23 cellular contexts compared by ENCODE assay signal in the genomic region with DNA sequence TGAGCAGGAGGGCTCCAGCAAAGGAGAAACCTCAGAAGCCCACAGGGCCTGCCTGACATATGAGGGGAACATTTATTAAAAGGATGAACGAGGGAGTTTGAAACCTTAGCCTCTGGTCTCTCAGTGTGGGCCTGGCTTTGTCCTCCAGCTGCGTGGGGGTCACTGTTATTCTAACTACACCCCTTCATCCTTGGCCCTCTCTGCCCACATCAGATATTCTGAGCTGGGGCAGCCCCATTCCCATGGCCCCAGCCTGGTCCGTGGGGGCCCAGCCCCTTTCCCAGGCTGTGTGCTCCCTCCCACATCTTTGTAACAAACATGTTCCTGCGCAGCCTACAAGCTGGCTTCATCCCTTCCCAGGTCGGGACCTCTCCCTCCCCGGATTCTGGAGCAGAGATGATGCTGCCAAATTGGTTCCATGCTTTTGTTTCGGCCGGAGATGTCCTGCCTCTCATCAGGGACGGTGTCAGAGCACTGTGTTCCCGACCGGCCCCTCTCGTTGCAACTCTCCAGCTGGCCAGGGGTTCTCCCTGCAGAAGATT. TPM values are rescaled to one million over a fixed set of nuclear protein-coding genes. Genes with fewer than 3 reads are reported as not detected.
DNase-seq lines count a peak whose midpoint lies in the region; ATAC-seq and TF ChIP-seq lines count a peak whose summit lies in the region.
"Had no signal": no experiment of that assay in that cellular context is flagged by ENCODE, and none has a peak within 500 bp of the region (broad histone marks: within the 10 kb centered on the region; RNA-seq: fewer than 3 reads in every experiment).

No MANE protein-coding gene starts in this region.

- CTCF ChIA-PET in mammary epithelial cell (lab: Charles Lee; ENCODE audit: low non-redundant PET): no interaction called here

- no peak overlapping the region for H3K4me3 ChIP-seq in breast epithelium
- H3K4me3 ChIP-seq in mammary epithelial cell (replicated peaks in 1 of 3; ENCODE audit: insufficient read depth in 1 of 3, low read depth in 2 of 3, low read length in 3 of 3): no peak overlapping the region
- no peak overlapping the region for H3K4me3 ChIP-seq in prostate gland
- no peak overlapping the region for H3K4me3 ChIP-seq in uterus
- H3K4me3 ChIP-seq: tibial artery had no signal

- TF ChIP-seq CTCF in breast epithelium (IDR thresholded peaks at IDR 0.05): no peak
- no peak for TF ChIP-seq CTCF in mammary epithelial cell (conservative IDR thresholded peaks at IDR 0.05 in 1 of 2, IDR thresholded peaks at IDR 0.05 in 1 of 2; ENCODE audit: extremely low read depth in 1 of 2, insufficient read depth in 1 of 2, low read depth in 1 of 2, low read length in 2 of 2)
- TF ChIP-seq CTCF in prostate gland (IDR thresholded peaks at IDR 0.05): no peak
- TF ChIP-seq CTCF in uterus (IDR thresholded peaks at IDR 0.05): no peak
- no peak for TF ChIP-seq CTCF in GM13976 (IDR thresholded peaks at IDR 0.05; ENCODE audit: borderline replicate concordance, control extremely low read depth, extremely low read depth, insufficient read depth, missing control alignments)

- intact Hi-C loops in breast epithelium (cut with DNase I; ENCODE audit: low total_unique reads): no loop called here
- intact Hi-C loops in mammary epithelial cell (cut with micrococcal nuclease): no loop called here
- intact Hi-C loops in left ventricle myocardium superior (cut with micrococcal nuclease): no loop called here
- intact Hi-C loops in prostate gland (cut with DNase I): no loop called here
- intact Hi-C loops in uterus (cut with DNase I; ENCODE audit: low total_unique reads): no loop called here

- no peak overlapping the region for H2AFZ ChIP-seq in mammary epithelial cell (ENCODE audit: low read depth, low read length)

- in situ Hi-C loops in mammary epithelial cell (cut with MboI; ENCODE audit: low sequenced_read_pairs in 2 of 2): no loop called here
- in situ Hi-C loops in GM13976 (cut with MboI; ENCODE audit: low sequenced_read_pairs, unreplicated experiment): no loop called here

- no peaks in the 10 kb centered on the region for H3K36me3 ChIP-seq in breast epithelium
- no peaks in the 10 kb centered on the region for H3K36me3 ChIP-seq in mammary epithelial cell (ENCODE audit: insufficient read depth, low read length)
- no peaks in the 10 kb centered on the region for H3K36me3 ChIP-seq in prostate gland
- no peaks in the 10 kb centered on the region for H3K36me3 ChIP-seq in uterus
- H3K36me3 ChIP-seq: tibial artery had no signal

- dilution Hi-C loops in mammary epithelial cell (cut with HindIII; ENCODE audit: low sequenced_read_pairs): no loop called here

- DNase-seq in breast epithelium (ENCODE audit: low spot score in 2 of 2) (no peak), mammary epithelial cell (no peak), left ventricle myocardium superior (peak; percentile 59), prostate gland (ENCODE audit: low spot score) (no peak), uterus (peak; percentile 82 to 83), GM13976 (ENCODE audit: low spot score) (no peak)
- DNase-seq: 8988T; activated T-cell treated with anti-CD3 and anti-CD28 coated beads, Interleukin-2, amount 50 U/mL, for 72 hours; anterior cingulate cortex; Caco-2; cerebellar nuclear complex; effector memory CD4-positive, alpha-beta T cell; NCI-H1105; NCI-H2171; stimulated activated CD4-positive, alpha-beta T cell treated with anti-CD3 and anti-CD28 coated beads, Interleukin-15, amount 100 ng/mL, for 24 hours; SW 1271; tibial artery had no signal

- 39% methylated on average over 4 of the region's 12 CpGs for WGBS in mammary epithelial cell (ENCODE audit: low coverage, missing lambda C conversion rate)
- WGBS in prostate gland: 49% methylated on average over 12 of the region's 12 CpGs

- no peaks in the 10 kb centered on the region for H4K20me1 ChIP-seq in mammary epithelial cell (ENCODE audit: insufficient read depth, low read length)

- H3K79me2 ChIP-seq in mammary epithelial cell (ENCODE audit: insufficient read depth, low read length): no peaks in the 10 kb centered on the region

- H3K27ac ChIP-seq in breast epithelium (peak overlapping the region; percentile 14 to 65), mammary epithelial cell (ENCODE audit: insufficient read depth, low read depth, low read length) (no peak overlapping the region), prostate gland (peak overlapping the region; percentile 42 to 58), uterus (peak overlapping the region; percentile 85 to 89)
- H3K27ac ChIP-seq: tibial artery had no signal

- no peak overlapping the region for H3K4me2 ChIP-seq in mammary epithelial cell (ENCODE audit: insufficient read depth, low read depth, low read length)

- H3K9ac ChIP-seq in mammary epithelial cell (ENCODE audit: insufficient read depth, low read length): no peak overlapping the region

- ATAC-seq in left ventricle myocardium superior (peak; percentile 22), GM18868 (IDR thresholded peaks at IDR 0.05; ENCODE audit: unreplicated experiment) (no peak), HG03457 (IDR thresholded peaks at IDR 0.05; ENCODE audit: unreplicated experiment) (no peak)
- ATAC-seq: activated T-cell treated with anti-CD3 and anti-CD28 coated beads, Interleukin-2, amount 50 U/mL, for 72 hours; HCT116; left colon had no signal

- H3K4me1 ChIP-seq in breast epithelium (peaks cover 0 to 4% of the 10 kb centered on the region in 2 donors), mammary epithelial cell (ENCODE audit: insufficient read depth, low read length) (peaks cover 13% of the 10 kb centered on the region), prostate gland (replicated peaks) (no peaks in the 10 kb centered on the region), uterus (peaks cover 15 to 27% of the 10 kb centered on the region in 2 donors)

- H3K27me3 ChIP-seq in breast epithelium (peaks cover 0 to 10% of the 10 kb centered on the region in 2 donors), mammary epithelial cell (ENCODE audit: insufficient read depth, low read length) (peaks cover 24% of the 10 kb centered on the region), prostate gland (replicated peaks; ENCODE audit: insufficient read depth) (no peaks in the 10 kb centered on the region), uterus (no peaks in the 10 kb centered on the region)

- no TSS peak for BruUV-seq in mammary epithelial cell (replicated peaks; lab: Mats Ljungman, UMichigan)

- no peak for TF ChIP-seq POLR2A in breast epithelium (IDR thresholded peaks at IDR 0.05)
- no peak for TF ChIP-seq POLR2A in prostate gland (IDR thresholded peaks at IDR 0.05)
- TF ChIP-seq POLR2A in uterus (IDR thresholded peaks at IDR 0.05): no peak

- H3K9me3 ChIP-seq in breast epithelium: no peaks in the 10 kb centered on the region
- no peaks in the 10 kb centered on the region for H3K9me3 ChIP-seq in mammary epithelial cell (replicated peaks; ENCODE audit: insufficient read depth, low read length)
- no peaks in the 10 kb centered on the region for H3K9me3 ChIP-seq in prostate gland
- H3K9me3 ChIP-seq in uterus: no peaks in the 10 kb centered on the region
- H3K9me3 ChIP-seq: Caco-2, tibial artery had no signal

RNA-seq across cellular contexts. Expression of gene FXYD6, which starts 4.0 kb away (rescaled TPM):
- total RNA-seq in breast epithelium: 10 to 100 TPM; 16.0 to 25.0 (median 20.3) TPM
- total RNA-seq in mammary epithelial cell: under 1 TPM in 1 of 2 donors, not detected in 1; 0.21 TPM
- polyA plus RNA-seq in mammary epithelial cell: 0.35 TPM
- not detected for polyA minus RNA-seq in mammary epithelial cell
- 35.4 TPM for total RNA-seq in left ventricle myocardium superior
- total RNA-seq in prostate gland: 100 to 1,000 TPM in 1 of 2 donors, 10 to 100 TPM in 1; 29.6 to 366 TPM
- 100 to 1,000 TPM in 3 of 4 donors, 10 to 100 TPM in 1; 85.3 to 307 (median 192) TPM for total RNA-seq in uterus
- total RNA-seq: OCI-LY7 had no signal

RNA-seq across cellular contexts. Expression of gene FXYD2, which starts 47.9 kb away (rescaled TPM):
- total RNA-seq in breast epithelium (1 to 10 TPM in 2 of 3 donors, under 1 TPM in 1; 0.66 to 2.0 (median 1.3) TPM), mammary epithelial cell (not detected), left ventricle myocardium superior (1.4 TPM), prostate gland (1 to 10 TPM in 1 of 2 donors, under 1 TPM in 1; 0.87 to 1.8 TPM), uterus (10 to 100 TPM in 1 of 4 donors, 1 to 10 TPM in 3; 2.1 to 36.4 (median 6.2) TPM)
- 0.11 TPM for polyA plus RNA-seq in mammary epithelial cell
- polyA minus RNA-seq in mammary epithelial cell: not detected
- total RNA-seq: Daoy, OCI-LY7 had no signal

RNA-seq across cellular contexts. Expression of gene TMPRSS13, which starts 56.7 kb away (rescaled TPM):
- total RNA-seq in breast epithelium: 10 to 100 TPM in 2 of 3 donors, under 1 TPM in 1; 0.32 to 34.0 (median 12.5) TPM
- under 1 TPM in 1 of 2 donors, not detected in 1; under 0.01 TPM for total RNA-seq in mammary epithelial cell
- 0.12 TPM for polyA plus RNA-seq in mammary epithelial cell
- polyA minus RNA-seq in mammary epithelial cell: not detected
- total RNA-seq in left ventricle myocardium superior: 0.15 TPM
- total RNA-seq in prostate gland: 10 to 100 TPM in 1 of 2 donors, 1 to 10 TPM in 1; 1.2 to 14.7 TPM
- under 1 TPM in 3 of 4 donors, not detected in 1; 0.15 to 0.90 (median 0.51) TPM for total RNA-seq in uterus

Comparison
In these comparisons a context has a peak if more than half of its experiments do, and no peak if none do; other contexts are left out.
1. RNA of gene FXYD6, which starts 4.0 kb away (total RNA-seq): 29.6 to 366 TPM in prostate gland, 85.3 to 307 TPM in uterus, 35.4 TPM in left ventricle myocardium superior (single experiment) and 16.0 to 25.0 TPM in breast epithelium; 0.21 TPM in mammary epithelial cell; every median in the first group is over 10 times any median in the second.
2. DNase-seq: peak in left ventricle myocardium superior (single experiment) and uterus (2 of 2); none in breast epithelium (0 of 2), mammary epithelial cell (single experiment), prostate gland (single experiment) and GM13976 (single experiment).